ENCODE assay signal across 1 cellular context in the genomic region with DNA sequence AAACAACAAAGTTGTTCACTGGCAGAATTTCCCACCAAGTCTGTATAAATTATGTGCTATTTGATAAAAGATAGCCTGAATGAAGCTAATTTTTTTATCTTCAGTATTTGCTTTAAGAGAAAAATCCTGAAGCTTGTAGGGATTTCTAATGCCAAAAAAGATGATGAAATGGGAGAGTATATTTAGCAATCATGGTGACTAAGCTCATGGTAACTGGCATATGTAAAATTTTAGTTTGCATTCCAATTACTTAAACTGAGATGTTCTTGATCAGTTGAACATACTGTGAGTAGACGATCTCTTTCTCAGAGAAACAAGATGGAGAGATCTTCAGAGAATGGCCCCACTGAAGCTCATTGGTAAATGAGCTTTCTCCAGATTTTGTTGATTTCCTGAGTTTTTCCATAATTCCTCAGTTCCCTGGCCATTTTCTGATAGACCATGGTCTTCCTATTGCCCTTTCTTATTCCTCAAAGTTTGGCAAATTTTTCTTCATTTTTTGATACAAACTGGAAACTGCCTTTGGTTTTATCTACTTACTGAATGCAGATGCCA.
A peak's percentile ranks its signal among the peaks of the same experiment; 100 is the strongest.
TF ChIP-seq lines count a peak whose summit lies in the region.

No MANE protein-coding gene starts in this region.

TF ChIP-seq in SK-N-SH, 30 proteins besides CTCF, POLR2A, EP300 and RAD21 (continued from another document):
- TF ChIP-seq JUND (IDR thresholded peaks at IDR 0.05) (0 out of 2 replicates have a peak, but pooled peaks have one; percentile 15), FOSL2 (IDR thresholded peaks at IDR 0.05; ENCODE audit: borderline replicate concordance, low read depth) (0 out of 2 replicates have a peak, but pooled peaks have one; percentile 17)
